ENCODE assay signal across 1 cellular context in the genomic region with DNA sequence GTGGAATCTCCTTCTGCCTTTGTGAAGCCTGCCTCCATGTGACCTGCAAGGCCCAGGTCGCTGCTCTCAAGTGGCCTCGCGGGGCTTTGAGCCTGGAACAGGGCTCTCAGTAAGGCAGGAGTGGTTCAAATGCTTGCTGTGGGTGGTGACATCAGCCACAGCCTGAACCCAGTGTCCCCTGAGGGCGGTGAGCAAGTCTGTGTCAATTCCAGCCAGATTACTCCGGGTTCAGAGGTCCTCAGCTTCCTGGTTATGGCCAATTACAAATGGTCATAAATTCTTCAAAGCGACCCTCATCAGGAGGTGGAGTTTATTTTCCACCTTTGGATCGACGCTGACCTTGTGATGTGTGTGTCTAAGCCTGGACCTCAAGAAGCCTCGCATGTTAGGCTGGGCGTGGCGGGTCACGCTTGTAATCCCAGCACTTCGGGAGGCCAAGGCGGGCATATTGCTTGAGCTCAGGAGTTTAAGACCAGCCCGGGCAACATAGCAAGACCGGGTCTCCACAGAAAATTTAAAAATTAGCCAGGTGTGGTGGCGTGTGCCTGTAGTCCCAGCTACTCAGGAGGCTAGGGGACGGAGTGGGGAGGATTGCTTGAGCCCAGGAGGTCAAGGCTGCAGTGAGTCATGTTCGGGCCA.
TF ChIP-seq lines count a peak whose summit lies in the region.

No MANE protein-coding gene starts in this region.

TF ChIP-seq in IMR-90, 13 proteins besides CTCF, POLR2A, EP300 and RAD21:
- TF ChIP-seq USF2 (IDR thresholded peaks at IDR 0.05; ENCODE audit: low read depth, low read length) (no peak), SMC3 (IDR thresholded peaks at IDR 0.05; ENCODE audit: low read depth, low read length) (no peak), BHLHE40 (IDR thresholded peaks at IDR 0.05; ENCODE audit: low read depth, low read length) (no peak), RCOR1 (IDR thresholded peaks at IDR 0.05; ENCODE audit: insufficient replicate concordance, low read length) (no peak), MXI1 (IDR thresholded peaks at IDR 0.05; ENCODE audit: borderline replicate concordance, low read depth, low read length) (no peak), FOS (IDR thresholded peaks at IDR 0.05; ENCODE audit: low read depth, low read length) (no peak), NFE2L2 (IDR thresholded peaks at IDR 0.05; ENCODE audit: low read depth, low read length) (no peak), CHD1 (IDR thresholded peaks at IDR 0.05; ENCODE audit: low read depth, low read length) (no peak), RFX5 (IDR thresholded peaks at IDR 0.05; ENCODE audit: low read depth, low read length) (no peak), CEBPB (IDR thresholded peaks at IDR 0.05; ENCODE audit: low read depth, low read length) (no peak), MAZ (IDR thresholded peaks at IDR 0.05; ENCODE audit: borderline replicate concordance, low read depth, low read length) (no peak), MAFK (IDR thresholded peaks at IDR 0.05; ENCODE audit: low read depth, low read length) (no peak)
- TF ChIP-seq, protein P1, sequence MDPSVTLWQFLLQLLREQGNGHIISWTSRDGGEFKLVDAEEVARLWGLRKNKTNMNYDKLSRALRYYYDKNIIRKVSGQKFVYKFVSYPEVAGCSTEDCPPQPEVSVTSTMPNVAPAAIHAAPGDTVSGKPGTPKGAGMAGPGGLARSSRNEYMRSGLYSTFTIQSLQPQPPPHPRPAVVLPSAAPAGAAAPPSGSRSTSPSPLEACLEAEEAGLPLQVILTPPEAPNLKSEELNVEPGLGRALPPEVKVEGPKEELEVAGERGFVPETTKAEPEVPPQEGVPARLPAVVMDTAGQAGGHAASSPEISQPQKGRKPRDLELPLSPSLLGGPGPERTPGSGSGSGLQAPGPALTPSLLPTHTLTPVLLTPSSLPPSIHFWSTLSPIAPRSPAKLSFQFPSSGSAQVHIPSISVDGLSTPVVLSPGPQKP (IDR thresholded peaks at IDR 0.05; ENCODE audit: borderline replicate concordance, low read depth, low read length), result no peak
TF ChIP-seq in IMR-90: peak in this region for 0.
